1 cellular context compared by ENCODE assay signal in the genomic region with DNA sequence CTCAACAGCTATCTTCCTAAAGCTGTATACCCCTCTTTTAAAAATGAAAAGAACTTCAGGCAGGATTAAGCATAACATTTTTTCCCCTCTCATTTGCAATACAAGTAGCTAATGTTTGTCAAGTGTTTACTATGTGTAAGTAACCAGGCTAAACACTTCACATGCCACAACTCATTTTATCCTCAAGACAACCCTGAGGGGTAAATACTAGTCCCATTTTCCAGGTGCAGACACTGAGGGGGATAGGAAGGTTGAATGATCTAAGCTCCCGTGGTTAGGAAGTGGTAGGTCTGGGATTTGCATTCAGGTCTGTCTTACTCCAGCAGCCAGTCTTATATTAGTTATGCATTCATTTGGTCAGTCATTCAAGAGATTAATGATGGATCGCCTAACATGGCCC.
TF ChIP-seq lines count a peak whose summit lies in the region.

No MANE protein-coding gene starts in this region.

TF ChIP-seq in IMR-90, 13 proteins besides CTCF, POLR2A, EP300 and RAD21:
- TF ChIP-seq, protein P1, sequence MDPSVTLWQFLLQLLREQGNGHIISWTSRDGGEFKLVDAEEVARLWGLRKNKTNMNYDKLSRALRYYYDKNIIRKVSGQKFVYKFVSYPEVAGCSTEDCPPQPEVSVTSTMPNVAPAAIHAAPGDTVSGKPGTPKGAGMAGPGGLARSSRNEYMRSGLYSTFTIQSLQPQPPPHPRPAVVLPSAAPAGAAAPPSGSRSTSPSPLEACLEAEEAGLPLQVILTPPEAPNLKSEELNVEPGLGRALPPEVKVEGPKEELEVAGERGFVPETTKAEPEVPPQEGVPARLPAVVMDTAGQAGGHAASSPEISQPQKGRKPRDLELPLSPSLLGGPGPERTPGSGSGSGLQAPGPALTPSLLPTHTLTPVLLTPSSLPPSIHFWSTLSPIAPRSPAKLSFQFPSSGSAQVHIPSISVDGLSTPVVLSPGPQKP (IDR thresholded peaks at IDR 0.05; ENCODE audit: borderline replicate concordance, low read depth, low read length), result no peak
- no peak for TF ChIP-seq BHLHE40 (IDR thresholded peaks at IDR 0.05; ENCODE audit: low read depth, low read length)
- TF ChIP-seq MXI1 (IDR thresholded peaks at IDR 0.05; ENCODE audit: borderline replicate concordance, low read depth, low read length), result no peak
- TF ChIP-seq NFE2L2 (IDR thresholded peaks at IDR 0.05; ENCODE audit: low read depth, low read length), result no peak
- TF ChIP-seq FOS (IDR thresholded peaks at IDR 0.05; ENCODE audit: low read depth, low read length), result no peak
- no peak for TF ChIP-seq MAFK (IDR thresholded peaks at IDR 0.05; ENCODE audit: low read depth, low read length)
- TF ChIP-seq MAZ (IDR thresholded peaks at IDR 0.05; ENCODE audit: borderline replicate concordance, low read depth, low read length), result no peak
- TF ChIP-seq SMC3 (IDR thresholded peaks at IDR 0.05; ENCODE audit: low read depth, low read length), result no peak
- no peak for TF ChIP-seq RCOR1 (IDR thresholded peaks at IDR 0.05; ENCODE audit: insufficient replicate concordance, low read length)
- TF ChIP-seq, protein P2, sequence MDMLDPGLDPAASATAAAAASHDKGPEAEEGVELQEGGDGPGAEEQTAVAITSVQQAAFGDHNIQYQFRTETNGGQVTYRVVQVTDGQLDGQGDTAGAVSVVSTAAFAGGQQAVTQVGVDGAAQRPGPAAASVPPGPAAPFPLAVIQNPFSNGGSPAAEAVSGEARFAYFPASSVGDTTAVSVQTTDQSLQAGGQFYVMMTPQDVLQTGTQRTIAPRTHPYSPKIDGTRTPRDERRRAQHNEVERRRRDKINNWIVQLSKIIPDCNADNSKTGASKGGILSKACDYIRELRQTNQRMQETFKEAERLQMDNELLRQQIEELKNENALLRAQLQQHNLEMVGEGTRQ (IDR thresholded peaks at IDR 0.05; ENCODE audit: low read depth, low read length), result no peak
- no peak for TF ChIP-seq RFX5 (IDR thresholded peaks at IDR 0.05; ENCODE audit: low read depth, low read length)
- TF ChIP-seq CEBPB (IDR thresholded peaks at IDR 0.05; ENCODE audit: low read depth, low read length), result no peak
- TF ChIP-seq CHD1 (IDR thresholded peaks at IDR 0.05; ENCODE audit: low read depth, low read length), result no peak
